ENCODE assay signal across 25 cellular contexts in genomic region chr13:61258185-61258584, GRCh38.
"Had no signal": no experiment of that assay in that cellular context is flagged by ENCODE, and none has a peak within 500 bp of the region (broad histone marks: within the 10 kb centered on the region; RNA-seq: fewer than 3 reads in every experiment).

No MANE protein-coding gene starts in this region.

- H3K36me3 Mint-ChIP-seq: activated naive CD8-positive, alpha-beta T cell; memory B cell; natural killer cell treated with Interleukin-12 subunit alpha and Interleukin-12 subunit beta and Interleukin-15 and Interleukin-18, amount 100 ng/mL, for 72 hours; type B pancreatic cell had no signal

- H3K4me3 Mint-ChIP-seq: activated naive CD8-positive, alpha-beta T cell; activated T-cell treated with anti-CD3 and anti-CD28 coated beads, Interleukin-2, amount 50 U/mL, for 4 hours; central memory CD8-positive, alpha-beta T cell; effector memory CD8-positive, alpha-beta T cell; memory B cell; natural killer cell treated with Interleukin-12 subunit alpha and Interleukin-12 subunit beta and Interleukin-15 and Interleukin-18, amount 100 ng/mL, for 72 hours; type B pancreatic cell had no signal

- DNase-seq: activated CD4-positive, alpha-beta T cell treated with anti-CD3 and anti-CD28 coated beads for 4 hours; activated CD4-positive, alpha-beta T cell treated with anti-CD3 and anti-CD28 coated beads, Interleukin-2, amount 50 U/mL, for 48 hours; activated CD4-positive, CD25-positive, alpha-beta regulatory T cell; activated CD8-positive, alpha-beta memory T cell treated with anti-CD3 and anti-CD28 coated beads, Interleukin-2, amount 50 U/mL, for 48 hours; activated naive CD4-positive, alpha-beta T cell; activated T-cell treated with anti-CD3 and anti-CD28 coated beads, Interleukin-2, amount 50 U/mL, for 4 hours; effector memory CD8-positive, alpha-beta T cell; gastrocnemius medialis; hippocampal formation; left cardiac atrium; spleen; stimulated activated CD4-positive, alpha-beta T cell treated with anti-CD3 and anti-CD28 coated beads, Interleukin-4, amount 100 ng/mL, for 1 hour; stimulated activated naive CD4-positive, alpha-beta T cell; testis had no signal

- H3K27me3 ChIP-seq: breast epithelium, esophagus muscularis mucosa, gastrocnemius medialis, spleen, testis, vagina had no signal

- H3K27ac ChIP-seq: breast epithelium, esophagus muscularis mucosa, gastrocnemius medialis, prostate gland, spleen, testis, vagina had no signal

- H3K4me1 ChIP-seq: breast epithelium, gastrocnemius medialis, prostate gland, spleen, testis, vagina had no signal

- H3K27me3 Mint-ChIP-seq: activated naive CD8-positive, alpha-beta T cell; central memory CD8-positive, alpha-beta T cell; effector memory CD8-positive, alpha-beta T cell; memory B cell; natural killer cell treated with Interleukin-12 subunit alpha and Interleukin-12 subunit beta and Interleukin-15 and Interleukin-18, amount 100 ng/mL, for 72 hours; type B pancreatic cell had no signal

- H3K9me3 Mint-ChIP-seq: activated T-helper 2 cell treated with anti-CD3 and anti-CD28 coated beads, Interferon-gamma antibody, Interleukin-2, Interleukin-4, amounts not matched to agents 10 μg/mL and 5 μg/mL and 100 μg/mL, durations not matched to agents 14 hours and 24 hours and 36 hours; type B pancreatic cell had no signal

- ATAC-seq: activated T-cell treated with anti-CD3 and anti-CD28 coated beads, Interleukin-2, amount 50 U/mL, for 4 hours; effector memory CD8-positive, alpha-beta T cell; gastrocnemius medialis; left cardiac atrium; natural killer cell treated with Interleukin-12 subunit alpha and Interleukin-12 subunit beta and Interleukin-15 and Interleukin-18, amount 100 ng/mL, for 72 hours had no signal

- H3K4me3 ChIP-seq: breast epithelium, esophagus muscularis mucosa, gastrocnemius medialis, prostate gland, spleen, testis, vagina had no signal

- FAIRE-seq: colon had no signal

- H3K36me3 ChIP-seq: breast epithelium, esophagus muscularis mucosa, gastrocnemius medialis, prostate gland, spleen, vagina had no signal

- H3K9me3 ChIP-seq: breast epithelium, esophagus muscularis mucosa, gastrocnemius medialis, prostate gland, spleen, testis, vagina had no signal

- H3K27ac Mint-ChIP-seq: activated naive CD8-positive, alpha-beta T cell; activated T-helper 2 cell treated with anti-CD3 and anti-CD28 coated beads, Interferon-gamma antibody, Interleukin-2, Interleukin-4, amounts not matched to agents 10 μg/mL and 5 μg/mL and 100 μg/mL, durations not matched to agents 14 hours and 24 hours and 36 hours; effector memory CD8-positive, alpha-beta T cell; memory B cell; natural killer cell treated with Interleukin-12 subunit alpha and Interleukin-12 subunit beta and Interleukin-15 and Interleukin-18, amount 100 ng/mL, for 72 hours; type B pancreatic cell had no signal

- H3K4me1 Mint-ChIP-seq: central memory CD8-positive, alpha-beta T cell; memory B cell had no signal
